In genomic region chr22:29308148-29308790, GRCh38 we compare ENCODE assay signal across 11 cellular contexts. TPM values are rescaled to one million over a fixed set of nuclear protein-coding genes. Genes with fewer than 3 reads are reported as not detected.
DNase-seq lines count a peak whose midpoint lies in the region; ATAC-seq and TF ChIP-seq lines count a peak whose summit lies in the region.
"Had no signal": no experiment of that assay in that cellular context is flagged by ENCODE, and none has a peak within 500 bp of the region (broad histone marks: within the 10 kb centered on the region; RNA-seq: fewer than 3 reads in every experiment).

No MANE protein-coding gene starts in this region.

- TF ChIP-seq CTCF in fibroblast of pulmonary artery (IDR thresholded peaks at IDR 0.05; ENCODE audit: low read length, missing control alignments) (no peak), gastrocnemius medialis (IDR thresholded peaks at IDR 0.05 in 4 of 5, conservative IDR thresholded peaks at IDR 0.05 in 1 of 5) (no peak)

- H3K9ac ChIP-seq in SK-N-MC (ENCODE audit: insufficient read length), result no peak overlapping the region

- H3K27me3 ChIP-seq in gastrocnemius medialis, result peaks cover under 1 to 6% (median 5%) of the 10 kb centered on the region in 3 donors

- no peaks in the 10 kb centered on the region for H3K36me3 ChIP-seq in SK-N-MC (ENCODE audit: insufficient read depth, low read length)
- H3K36me3 ChIP-seq in gastrocnemius medialis, result no peaks in the 10 kb centered on the region

- ATAC-seq in gastrocnemius medialis, result no peak
- no peak for ATAC-seq in activated naive CD4-positive, alpha-beta T cell treated with anti-CD3 and anti-CD28 coated beads, Interleukin-2, amount 50 U/mL, for 72 hours
- ATAC-seq in GM21390 (IDR thresholded peaks at IDR 0.05; ENCODE audit: unreplicated experiment), result no peak

- H3K27ac ChIP-seq in SK-N-MC, result no peak overlapping the region
- H3K27ac ChIP-seq in gastrocnemius medialis, result peak overlapping the region; percentile 80 to 89 (median 83)

- no peaks in the 10 kb centered on the region for H3K9me3 ChIP-seq in SK-N-MC (ENCODE audit: low read depth, low read length)
- H3K9me3 ChIP-seq in gastrocnemius medialis, result no peaks in the 10 kb centered on the region

- TF ChIP-seq POLR2A in gastrocnemius medialis (IDR thresholded peaks at IDR 0.05), result no peak

- DNase-seq in D341Med (ENCODE audit: low spot score) (peak; percentile 37), SK-N-MC (ENCODE audit: low read depth, low spot score) (no peak), fibroblast of pulmonary artery (ENCODE audit: low read depth) (no peak), gastrocnemius medialis (no peak), COLO668 (lab: John Stamatoyannopoulos, UW; ENCODE audit: unreplicated experiment) (no peak)
- DNase-seq in activated T-cell treated with anti-CD3 and anti-CD28 coated beads, Interleukin-2, amount 50 U/mL, for 48 hours, result no peak
- no peak for DNase-seq in activated naive CD4-positive, alpha-beta T cell treated with anti-CD3 and anti-CD28 coated beads, Interleukin-2, amount 50 U/mL, for 72 hours (ENCODE audit: low spot score in 2 of 2)
- DNase-seq: Karpas-422 had no signal

- peak overlapping the region; percentile 90; the same call in 1 of the 2 replicates for H3K4me3 ChIP-seq in SK-N-MC
- H3K4me3 ChIP-seq in fibroblast of pulmonary artery (replicated peaks; ENCODE audit: low read depth, low read length), result peak overlapping the region; percentile 75
- H3K4me3 ChIP-seq in gastrocnemius medialis, result peak overlapping the region; percentile 84 to 98 (median 94)

- intact Hi-C loops in gastrocnemius medialis (cut with DNase I; ENCODE audit: low total_unique reads), result no loop called here

- H3K27ac Mint-ChIP-seq in activated naive CD4-positive, alpha-beta T cell treated with anti-CD3 and anti-CD28 coated beads, Interleukin-2, amount 50 U/mL, for 72 hours, result no peak overlapping the region
- H3K27ac Mint-ChIP-seq: activated naive CD4-positive, alpha-beta T cell treated with anti-CD3 and anti-CD28 coated beads, Interleukin-2, amount 50 U/mL, for 24 hours had no signal

- H3K4me1 ChIP-seq in gastrocnemius medialis, result peaks cover 32 to 48% of the 10 kb centered on the region in 2 donors

- no peaks in the 10 kb centered on the region for H3K36me3 Mint-ChIP-seq in activated naive CD4-positive, alpha-beta T cell treated with anti-CD3 and anti-CD28 coated beads, Interleukin-2, amount 50 U/mL, for 72 hours
- H3K36me3 Mint-ChIP-seq: activated naive CD4-positive, alpha-beta T cell treated with anti-CD3 and anti-CD28 coated beads, Interleukin-2, amount 50 U/mL, for 24 hours had no signal

- no peaks in the 10 kb centered on the region for H3K9me3 Mint-ChIP-seq in activated naive CD4-positive, alpha-beta T cell treated with anti-CD3 and anti-CD28 coated beads, Interleukin-2, amount 50 U/mL, for 72 hours
- H3K9me3 Mint-ChIP-seq: activated naive CD4-positive, alpha-beta T cell treated with anti-CD3 and anti-CD28 coated beads, Interleukin-2, amount 50 U/mL, for 24 hours had no signal

- in situ Hi-C loops in gastrocnemius medialis (cut with MboI; ENCODE audit: low sequenced_read_pairs in 4 of 4), result loop anchor here in 1 of 4 donors (10.0 kb wide), 1 partner anchor 87 kb away; no protein-coding TSS in a partner anchor

RNA-seq across cellular contexts. Expression of gene GAS2L1, which starts 1.8 kb away (rescaled TPM):
- 10 to 100 TPM in 1 of 4 donors, 1 to 10 TPM in 3; 4.8 to 23.0 (median 6.6) TPM for total RNA-seq in gastrocnemius medialis
- total RNA-seq in activated naive CD4-positive, alpha-beta T cell treated with anti-CD3 and anti-CD28 coated beads, Interleukin-2, amount 50 U/mL, for 72 hours, result 1 to 10 TPM in 1 of 2 donors, under 1 TPM in 1; 0.36 to 1.5 TPM

RNA-seq across cellular contexts. Expression of gene RASL10A, which starts 7.2 kb away (rescaled TPM):
- 1 to 10 TPM in 1 of 4 donors, under 1 TPM in 1, not detected in 2; 0.13 to 1.2 TPM for total RNA-seq in gastrocnemius medialis
- under 1 TPM; 0.20 to 0.78 TPM for total RNA-seq in activated naive CD4-positive, alpha-beta T cell treated with anti-CD3 and anti-CD28 coated beads, Interleukin-2, amount 50 U/mL, for 72 hours
- total RNA-seq: SK-MEL-5 had no signal

RNA-seq across cellular contexts. Expression of gene EWSR1, which starts 40.2 kb away (rescaled TPM):
- total RNA-seq in gastrocnemius medialis, result 100 to 1,000 TPM; 192 to 269 (median 202) TPM
- total RNA-seq in activated naive CD4-positive, alpha-beta T cell treated with anti-CD3 and anti-CD28 coated beads, Interleukin-2, amount 50 U/mL, for 72 hours, result 100 to 1,000 TPM; 257 to 320 TPM

RNA-seq across cellular contexts. Expression of gene RHBDD3, which starts 40.5 kb away (rescaled TPM):
- total RNA-seq in gastrocnemius medialis, result 10 to 100 TPM; 19.8 to 38.0 (median 28.6) TPM
- 10 to 100 TPM; 19.6 to 29.5 TPM for total RNA-seq in activated naive CD4-positive, alpha-beta T cell treated with anti-CD3 and anti-CD28 coated beads, Interleukin-2, amount 50 U/mL, for 72 hours
